In genomic region chr7:90788057-90788456, GRCh38 we compare ENCODE assay signal across 19 cellular contexts.
DNase-seq lines count a peak whose midpoint lies in the region; ATAC-seq and TF ChIP-seq lines count a peak whose summit lies in the region.
"Had no signal": no experiment of that assay in that cellular context is flagged by ENCODE, and none has a peak within 500 bp of the region (broad histone marks: within the 10 kb centered on the region; RNA-seq: fewer than 3 reads in every experiment).

No MANE protein-coding gene starts in this region.

- H3K9me3 Mint-ChIP-seq in brain: peaks cover 9 to 22% (median 16%) of the 10 kb centered on the region in 5 experiments
- H3K9me3 Mint-ChIP-seq in naive thymus-derived CD4-positive, alpha-beta T cell: peaks cover 0 to 22% (median 5%) of the 10 kb centered on the region in 11 donors

- ATAC-seq in left ventricle myocardium superior (peak; percentile 78), sciatic nerve (peak; percentile 93), GM18861 (IDR thresholded peaks at IDR 0.05; ENCODE audit: unreplicated experiment) (no peak)
- no peak for ATAC-seq in naive thymus-derived CD4-positive, alpha-beta T cell
- ATAC-seq: CD8-positive, alpha-beta T cell; stimulated activated naive CD8-positive, alpha-beta T cell treated with anti-CD3 and anti-CD28 coated beads, Interleukin-15, Interleukin-2, amounts not matched to agents 100 U/mL and 50 U/mL, for 24 hours had no signal

- no peaks in the 10 kb centered on the region for H3K9me3 ChIP-seq in naive thymus-derived CD4-positive, alpha-beta T cell (ENCODE audit: control insufficient read depth in 2 of 3, low read length in 3 of 3)

- H3K4me1 ChIP-seq in naive thymus-derived CD4-positive, alpha-beta T cell (ENCODE audit: control insufficient read depth in 2 of 2, insufficient read depth in 2 of 2, low read length in 2 of 2): no peaks in the 10 kb centered on the region

- intact Hi-C loops in left ventricle myocardium superior (cut with micrococcal nuclease) (no loop called here), sciatic nerve (cut with DNase I) (no loop called here)
- intact Hi-C loops in naive thymus-derived CD4-positive, alpha-beta T cell (cut with micrococcal nuclease): no loop called here

- POLR2A ChIA-PET in naive thymus-derived CD4-positive, alpha-beta T cell (lab: Charles Lee): no interaction called here

- no peak overlapping the region for H3K4me3 ChIP-seq in naive thymus-derived CD4-positive, alpha-beta T cell (ENCODE audit: low read length)

- CTCF ChIA-PET in naive thymus-derived CD4-positive, alpha-beta T cell (lab: Charles Lee): no interaction called here

- peaks cover 44% of the 10 kb centered on the region for H3K36me3 Mint-ChIP-seq in brain
- peaks cover 0 to 3% (median 0%) of the 10 kb centered on the region in 5 donors for H3K36me3 Mint-ChIP-seq in naive thymus-derived CD4-positive, alpha-beta T cell
- H3K36me3 Mint-ChIP-seq: activated CD4-positive, alpha-beta memory T cell treated with anti-CD3 and anti-CD28 coated beads for 36 hours; activated naive CD4-positive, alpha-beta T cell treated with anti-CD3 and anti-CD28 coated beads, Interleukin-2, amount 10 ng/mL, durations not matched to agents 7 days and 5 days; CD8-positive, alpha-beta T cell had no signal

- peak; percentile 21 for DNase-seq in GM04503 (ENCODE audit: low read depth)
- no peak for DNase-seq in left ventricle myocardium superior
- peak; percentile 62 for DNase-seq in sciatic nerve (ENCODE audit: low spot score)
- no peak for DNase-seq in GM13976 (ENCODE audit: low spot score)
- DNase-seq in naive thymus-derived CD4-positive, alpha-beta T cell: no peak
- DNase-seq in NCI-H1930 (lab: John Stamatoyannopoulos, UW): no peak
- DNase-seq: activated CD4-positive, alpha-beta memory T cell treated with anti-CD3 and anti-CD28 coated beads for 36 hours; activated naive CD4-positive, alpha-beta T cell treated with anti-CD3 and anti-CD28 coated beads, Interleukin-2, amount 10 ng/mL, durations not matched to agents 7 days and 5 days; activated T-cell treated with anti-CD3 and anti-CD28 coated beads, Interleukin-2, amount 50 U/mL, for 24 hours; CD8-positive, alpha-beta T cell; DMS79; hypothalamus; KG1; NCI-H1092 treated with DMSO at 0.1 percent for 48 hours; NCI-H2107; NCI-H510A treated with DMSO at 0.1 percent for 48 hours; stimulated activated naive CD8-positive, alpha-beta T cell treated with anti-CD3 and anti-CD28 coated beads, Interleukin-15, Interleukin-2, amounts not matched to agents 100 U/mL and 50 U/mL, for 24 hours had no signal

- H3K4me3 Mint-ChIP-seq in brain: no peak overlapping the region
- H3K4me3 Mint-ChIP-seq in naive thymus-derived CD4-positive, alpha-beta T cell: no peak overlapping the region
- H3K4me3 Mint-ChIP-seq: activated CD4-positive, alpha-beta memory T cell treated with anti-CD3 and anti-CD28 coated beads for 36 hours; activated naive CD4-positive, alpha-beta T cell treated with anti-CD3 and anti-CD28 coated beads, Interleukin-2, amount 10 ng/mL, durations not matched to agents 7 days and 5 days; activated T-cell treated with anti-CD3 and anti-CD28 coated beads, Interleukin-2, amount 50 U/mL, for 24 hours; CD8-positive, alpha-beta T cell had no signal

- H3K27ac ChIP-seq in naive thymus-derived CD4-positive, alpha-beta T cell (ENCODE audit: low read depth, low read length): no peak overlapping the region

- peaks cover 23% of the 10 kb centered on the region for H3K4me1 Mint-ChIP-seq in brain
- H3K4me1 Mint-ChIP-seq in naive thymus-derived CD4-positive, alpha-beta T cell: no peaks in the 10 kb centered on the region
- H3K4me1 Mint-ChIP-seq: activated naive CD4-positive, alpha-beta T cell treated with anti-CD3 and anti-CD28 coated beads, Interleukin-2, amount 10 ng/mL, durations not matched to agents 7 days and 5 days had no signal

- TF ChIP-seq CTCF in brain (conservative IDR thresholded peaks at IDR 0.05): no peak
- no peak for TF ChIP-seq CTCF in GM13976 (IDR thresholded peaks at IDR 0.05; ENCODE audit: borderline replicate concordance, control extremely low read depth, extremely low read depth, insufficient read depth, missing control alignments)

- H3K27ac Mint-ChIP-seq in brain: peak overlapping the region; percentile 5 to 77 (median 57)
- no peak overlapping the region for H3K27ac Mint-ChIP-seq in naive thymus-derived CD4-positive, alpha-beta T cell
- H3K27ac Mint-ChIP-seq: activated CD4-positive, alpha-beta memory T cell treated with anti-CD3 and anti-CD28 coated beads for 36 hours; activated naive CD4-positive, alpha-beta T cell treated with anti-CD3 and anti-CD28 coated beads, Interleukin-2, amount 10 ng/mL, durations not matched to agents 7 days and 5 days; activated T-cell treated with anti-CD3 and anti-CD28 coated beads, Interleukin-2, amount 50 U/mL, for 24 hours; CD8-positive, alpha-beta T cell had no signal

- H3K27me3 Mint-ChIP-seq in brain: no peaks in the 10 kb centered on the region
- H3K27me3 Mint-ChIP-seq in naive thymus-derived CD4-positive, alpha-beta T cell: peaks cover 0 to 5% (median 0%) of the 10 kb centered on the region in 5 donors
- H3K27me3 Mint-ChIP-seq: activated CD4-positive, alpha-beta memory T cell treated with anti-CD3 and anti-CD28 coated beads for 36 hours; activated naive CD4-positive, alpha-beta T cell treated with anti-CD3 and anti-CD28 coated beads, Interleukin-2, amount 10 ng/mL, durations not matched to agents 7 days and 5 days; activated T-cell treated with anti-CD3 and anti-CD28 coated beads, Interleukin-2, amount 50 U/mL, for 24 hours had no signal

- in situ Hi-C loops in GM13976 (cut with MboI; ENCODE audit: low sequenced_read_pairs, unreplicated experiment): no loop called here

- no peaks in the 10 kb centered on the region for H3K27me3 ChIP-seq in naive thymus-derived CD4-positive, alpha-beta T cell (ENCODE audit: control insufficient read depth in 2 of 2, insufficient read depth in 2 of 2, low read length in 2 of 2)

- no peaks in the 10 kb centered on the region for H3K36me3 ChIP-seq in naive thymus-derived CD4-positive, alpha-beta T cell (ENCODE audit: control insufficient read depth in 2 of 3, insufficient read depth in 3 of 3, low read length in 3 of 3)

Comparison
In these comparisons a context has a peak if more than half of its experiments do, and no peak if none do; other contexts are left out.
1. DNase-seq: peak in GM04503 (single experiment) and sciatic nerve (single experiment); none in left ventricle myocardium superior (single experiment), GM13976 (single experiment), naive thymus-derived CD4-positive, alpha-beta T cell (0 of 9) and NCI-H1930 (0 of 2).
2. H3K27ac Mint-ChIP-seq: peak in brain (5 of 5); none in naive thymus-derived CD4-positive, alpha-beta T cell (0 of 9).
3. ATAC-seq: peak in left ventricle myocardium superior (single experiment) and sciatic nerve (single experiment); none in GM18861 (single experiment) and naive thymus-derived CD4-positive, alpha-beta T cell (single experiment).